In genomic region chr5:78376315-78376714, GRCh38 we compare ENCODE assay signal across 2 cellular contexts.
TF ChIP-seq lines count a peak whose summit lies in the region.

No MANE protein-coding gene starts in this region.

TF ChIP-seq in SK-N-SH, 30 proteins besides CTCF, POLR2A, EP300 and RAD21 (continued from another document):
- no peak for TF ChIP-seq RXRA (IDR thresholded peaks at IDR 0.05; ENCODE audit: borderline replicate concordance, low read depth)

TF ChIP-seq in SK-N-SH treated with all-trans-retinoic acid at 6 μM for 48 hours, 23 proteins besides CTCF, POLR2A, EP300 and RAD21 (continued from another document):
- TF ChIP-seq, protein P1, sequence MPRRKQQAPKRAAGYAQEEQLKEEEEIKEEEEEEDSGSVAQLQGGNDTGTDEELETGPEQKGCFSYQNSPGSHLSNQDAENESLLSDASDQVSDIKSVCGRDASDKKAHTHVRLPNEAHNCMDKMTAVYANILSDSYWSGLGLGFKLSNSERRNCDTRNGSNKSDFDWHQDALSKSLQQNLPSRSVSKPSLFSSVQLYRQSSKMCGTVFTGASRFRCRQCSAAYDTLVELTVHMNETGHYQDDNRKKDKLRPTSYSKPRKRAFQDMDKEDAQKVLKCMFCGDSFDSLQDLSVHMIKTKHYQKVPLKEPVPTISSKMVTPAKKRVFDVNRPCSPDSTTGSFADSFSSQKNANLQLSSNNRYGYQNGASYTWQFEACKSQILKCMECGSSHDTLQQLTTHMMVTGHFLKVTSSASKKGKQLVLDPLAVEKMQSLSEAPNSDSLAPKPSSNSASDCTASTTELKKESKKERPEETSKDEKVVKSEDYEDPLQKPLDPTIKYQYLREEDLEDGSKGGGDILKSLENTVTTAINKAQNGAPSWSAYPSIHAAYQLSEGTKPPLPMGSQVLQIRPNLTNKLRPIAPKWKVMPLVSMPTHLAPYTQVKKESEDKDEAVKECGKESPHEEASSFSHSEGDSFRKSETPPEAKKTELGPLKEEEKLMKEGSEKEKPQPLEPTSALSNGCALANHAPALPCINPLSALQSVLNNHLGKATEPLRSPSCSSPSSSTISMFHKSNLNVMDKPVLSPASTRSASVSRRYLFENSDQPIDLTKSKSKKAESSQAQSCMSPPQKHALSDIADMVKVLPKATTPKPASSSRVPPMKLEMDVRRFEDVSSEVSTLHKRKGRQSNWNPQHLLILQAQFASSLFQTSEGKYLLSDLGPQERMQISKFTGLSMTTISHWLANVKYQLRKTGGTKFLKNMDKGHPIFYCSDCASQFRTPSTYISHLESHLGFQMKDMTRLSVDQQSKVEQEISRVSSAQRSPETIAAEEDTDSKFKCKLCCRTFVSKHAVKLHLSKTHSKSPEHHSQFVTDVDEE (CRISPR knock-in tag; IDR thresholded peaks at IDR 0.05): no peak
- TF ChIP-seq ZNF70 (CRISPR knock-in tag; IDR thresholded peaks at IDR 0.05): no peak
- TF ChIP-seq CSRNP3 (CRISPR knock-in tag; IDR thresholded peaks at IDR 0.05): no peak
- TF ChIP-seq, protein P2, sequence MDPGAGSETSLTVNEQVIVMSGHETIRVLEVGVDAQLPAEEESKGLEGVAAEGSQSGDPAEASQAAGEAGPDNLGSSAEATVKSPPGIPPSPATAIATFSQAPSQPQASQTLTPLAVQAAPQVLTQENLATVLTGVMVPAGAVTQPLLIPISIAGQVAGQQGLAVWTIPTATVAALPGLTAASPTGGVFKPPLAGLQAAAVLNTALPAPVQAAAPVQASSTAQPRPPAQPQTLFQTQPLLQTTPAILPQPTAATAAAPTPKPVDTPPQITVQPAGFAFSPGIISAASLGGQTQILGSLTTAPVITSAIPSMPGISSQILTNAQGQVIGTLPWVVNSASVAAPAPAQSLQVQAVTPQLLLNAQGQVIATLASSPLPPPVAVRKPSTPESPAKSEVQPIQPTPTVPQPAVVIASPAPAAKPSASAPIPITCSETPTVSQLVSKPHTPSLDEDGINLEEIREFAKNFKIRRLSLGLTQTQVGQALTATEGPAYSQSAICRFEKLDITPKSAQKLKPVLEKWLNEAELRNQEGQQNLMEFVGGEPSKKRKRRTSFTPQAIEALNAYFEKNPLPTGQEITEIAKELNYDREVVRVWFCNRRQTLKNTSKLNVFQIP (CRISPR knock-in tag; IDR thresholded peaks at IDR 0.05; ENCODE audit: borderline replicate concordance, low read depth): no peak
- no peak for TF ChIP-seq ZFP3 (CRISPR knock-in tag; IDR thresholded peaks at IDR 0.05)
- no peak for TF ChIP-seq PPARA (CRISPR knock-in tag; IDR thresholded peaks at IDR 0.05; ENCODE audit: borderline replicate concordance)
- TF ChIP-seq CREB5 (CRISPR knock-in tag; IDR thresholded peaks at IDR 0.05; ENCODE audit: low read depth): no peak
- TF ChIP-seq ISL1 (CRISPR knock-in tag; IDR thresholded peaks at IDR 0.05): no peak
- no peak for TF ChIP-seq ZFP30 (CRISPR knock-in tag; IDR thresholded peaks at IDR 0.05)
- TF ChIP-seq SNAI2 (CRISPR knock-in tag; IDR thresholded peaks at IDR 0.05): no peak
- no peak for TF ChIP-seq OSR1 (CRISPR knock-in tag; IDR thresholded peaks at IDR 0.05)
- no peak for TF ChIP-seq PATZ1 (CRISPR knock-in tag; IDR thresholded peaks at IDR 0.05; ENCODE audit: borderline replicate concordance)
- TF ChIP-seq ZNF8 (CRISPR knock-in tag; IDR thresholded peaks at IDR 0.05): no peak
- no peak for TF ChIP-seq TCF4 (CRISPR knock-in tag; IDR thresholded peaks at IDR 0.05; ENCODE audit: borderline replicate concordance)
- TF ChIP-seq CSDC2 (CRISPR knock-in tag; IDR thresholded peaks at IDR 0.05): no peak
- no peak for TF ChIP-seq TOX (CRISPR knock-in tag; IDR thresholded peaks at IDR 0.05; ENCODE audit: borderline replicate concordance)
- TF ChIP-seq ARNTL (CRISPR knock-in tag; IDR thresholded peaks at IDR 0.05; ENCODE audit: borderline replicate concordance, low read depth): no peak
- no peak for TF ChIP-seq ZC3H10 (CRISPR knock-in tag; IDR thresholded peaks at IDR 0.05)
